Comparison of ENCODE assay signal across 9 cellular contexts in genomic region chr19:16441661-16442071, GRCh38. TPM values are rescaled to one million over a fixed set of nuclear protein-coding genes. Genes with fewer than 3 reads are reported as not detected.
DNase-seq lines count a peak whose midpoint lies in the region; ATAC-seq and TF ChIP-seq lines count a peak whose summit lies in the region.
"Had no signal": no experiment of that assay in that cellular context is flagged by ENCODE, and none has a peak within 500 bp of the region (broad histone marks: within the 10 kb centered on the region; RNA-seq: fewer than 3 reads in every experiment).

No MANE protein-coding gene starts in this region.

- intact Hi-C loops in right cardiac atrium (cut with DNase I) = no loop called here
- intact Hi-C loops in uterus (cut with DNase I; ENCODE audit: low total_unique reads) = no loop called here
- intact Hi-C loops in prostate gland (cut with DNase I) = no loop called here

- H3K27ac ChIP-seq in right cardiac atrium (ENCODE audit: low read length) (peak overlapping the region; percentile 32), uterus (peak overlapping the region; percentile 44 to 56), prostate gland (no peak overlapping the region)

- H3K27me3 ChIP-seq in right cardiac atrium (ENCODE audit: control insufficient read depth, insufficient read depth) (no peaks in the 10 kb centered on the region), uterus (no peaks in the 10 kb centered on the region), prostate gland (replicated peaks; ENCODE audit: insufficient read depth) (no peaks in the 10 kb centered on the region)

- WGBS in right cardiac atrium = 77% methylated on average over 12 of the region's 12 CpGs
- 90% methylated on average over 12 of the region's 12 CpGs for WGBS in prostate gland

- peaks cover 19% of the 10 kb centered on the region for H3K4me1 ChIP-seq in right cardiac atrium (ENCODE audit: control insufficient read depth, insufficient read depth, low read length)
- H3K4me1 ChIP-seq in uterus = peaks cover 5 to 7% of the 10 kb centered on the region in 2 donors
- peaks cover 6% of the 10 kb centered on the region for H3K4me1 ChIP-seq in prostate gland (replicated peaks)

- H3K36me3 ChIP-seq in uterus = no peaks in the 10 kb centered on the region
- peaks cover 0 to 4% of the 10 kb centered on the region in 2 donors for H3K36me3 ChIP-seq in prostate gland

- H3K9me3 ChIP-seq in right cardiac atrium (ENCODE audit: control insufficient read depth, low read length) (no peaks in the 10 kb centered on the region), uterus (no peaks in the 10 kb centered on the region), prostate gland (no peaks in the 10 kb centered on the region)

- in situ Hi-C loops in ACHN (cut with HindIII; ENCODE audit: low pct_ligation_motif_present, low pct_unique_long_range_greater_than_20kb, low sequenced_read_pairs) = no loop called here
- in situ Hi-C loops in GM13976 (cut with MboI; ENCODE audit: low sequenced_read_pairs, unreplicated experiment) = no loop called here

- peak; percentile 19 to 26 for ATAC-seq in right cardiac atrium

- peak; percentile 61 for TF ChIP-seq CTCF in GM13976 (IDR thresholded peaks at IDR 0.05; ENCODE audit: borderline replicate concordance, control extremely low read depth, extremely low read depth, insufficient read depth, missing control alignments)
- TF ChIP-seq CTCF in uterus (IDR thresholded peaks at IDR 0.05) = no peak
- TF ChIP-seq CTCF in prostate gland (IDR thresholded peaks at IDR 0.05) = peak in 1 of 4 experiments; percentile 21

- TF ChIP-seq POLR2A in uterus (IDR thresholded peaks at IDR 0.05) = no peak
- TF ChIP-seq POLR2A in prostate gland (IDR thresholded peaks at IDR 0.05) = no peak

- H3K4me3 ChIP-seq in right cardiac atrium (ENCODE audit: low read length) = no peak overlapping the region
- H3K4me3 ChIP-seq in uterus = no peak overlapping the region
- H3K4me3 ChIP-seq in prostate gland = no peak overlapping the region

- peak; percentile 35 for DNase-seq in ACHN
- no peak for DNase-seq in GM13976 (ENCODE audit: low spot score)
- DNase-seq in UCSD-AML1 (lab: John Stamatoyannopoulos, UW; ENCODE audit: unreplicated experiment) = peak; percentile 32
- DNase-seq in right cardiac atrium = peak in 2 of 3 donors; percentile 47 to 63
- DNase-seq in uterus = no peak
- DNase-seq in superior temporal gyrus (ENCODE audit: extremely low spot score) = no peak
- DNase-seq in kidney tubule cell (ENCODE audit: low spot score) = no peak
- DNase-seq in prostate gland (ENCODE audit: low spot score) = no peak

RNA-seq across cellular contexts. Expression of gene EPS15L1, which starts 30.1 kb away (rescaled TPM):
- 10 to 100 TPM; 64.6 to 88.9 (median 83.0) TPM for total RNA-seq in right cardiac atrium
- polyA plus RNA-seq in right cardiac atrium = 52.9 TPM
- total RNA-seq in uterus = 10 to 100 TPM; 18.8 to 67.2 (median 39.6) TPM
- total RNA-seq in prostate gland = 10 to 100 TPM; 18.4 to 30.4 TPM

RNA-seq across cellular contexts. Expression of gene CALR3, which starts 54.3 kb away (rescaled TPM):
- total RNA-seq in right cardiac atrium (not detected), uterus (not detected), prostate gland (10 to 100 TPM in 1 of 2 donors, under 1 TPM in 1; 0.91 to 10.1 TPM)
- polyA plus RNA-seq in right cardiac atrium = not detected
- polyA plus RNA-seq: adipose tissue had no signal

RNA-seq across cellular contexts. Expression of gene C19orf44, which starts 54.5 kb away (rescaled TPM):
- total RNA-seq in right cardiac atrium (1 to 10 TPM; 3.4 to 4.2 (median 4.0) TPM), uterus (10 to 100 TPM in 1 of 4 donors, 1 to 10 TPM in 2, under 1 TPM in 1; 0.26 to 11.9 (median 7.5) TPM), prostate gland (10 to 100 TPM in 1 of 2 donors, 1 to 10 TPM in 1; 8.0 to 13.7 TPM)
- 3.3 TPM for polyA plus RNA-seq in right cardiac atrium

Comparison
In these comparisons a context has a peak if more than half of its experiments do, and no peak if none do; other contexts are left out.
1. DNase-seq: peak in ACHN (single experiment), UCSD-AML1 (single experiment) and right cardiac atrium (2 of 3); none in GM13976 (single experiment), uterus (0 of 2), superior temporal gyrus (single experiment), kidney tubule cell (single experiment) and prostate gland (single experiment).
2. H3K27ac ChIP-seq: peak in right cardiac atrium (single experiment) and uterus (2 of 2); none in prostate gland (0 of 2).